In genomic region chr9:123059472-123060220, GRCh38 we compare ENCODE assay signal across 15 cellular contexts. TPM values are rescaled to one million over a fixed set of nuclear protein-coding genes. Genes with fewer than 3 reads are reported as not detected.
"Had no signal": no experiment of that assay in that cellular context is flagged by ENCODE, and none has a peak within 500 bp of the region (broad histone marks: within the 10 kb centered on the region; RNA-seq: fewer than 3 reads in every experiment).

No MANE protein-coding gene starts in this region.

- DNase-seq: activated CD4-positive, alpha-beta memory T cell treated with anti-CD3 and anti-CD28 coated beads for 36 hours; activated naive CD4-positive, alpha-beta T cell treated with Interleukin-2 at 50 U/mL for 16 hours; activated naive CD8-positive, alpha-beta T cell treated with anti-CD3 and anti-CD28 coated beads, Interleukin-2, amount 50 U/mL, for 24 hours; endodermal cell; glutamatergic neuron; immature natural killer cell; left cardiac atrium; nephron progenitor cell; stimulated activated CD4-positive, alpha-beta T cell treated with anti-CD3 and anti-CD28 coated beads, Interleukin-2, amount 100 ng/mL, for 48 hours; stimulated activated naive CD8-positive, alpha-beta T cell treated with anti-CD3 and anti-CD28 coated beads, Interleukin-15, Interleukin-2, amounts not matched to agents 100 U/mL and 50 U/mL, for 24 hours; SW 1271; T-helper 9 cell; uterus had no signal

- ATAC-seq: activated naive CD8-positive, alpha-beta T cell treated with anti-CD3 and anti-CD28 coated beads, Interleukin-2, amount 50 U/mL, for 24 hours; left cardiac atrium; stimulated activated naive CD8-positive, alpha-beta T cell treated with anti-CD3 and anti-CD28 coated beads, Interleukin-15, Interleukin-2, amounts not matched to agents 100 U/mL and 50 U/mL, for 24 hours had no signal

- H3K27ac ChIP-seq: esophagus muscularis mucosa, uterus, VCaP had no signal

- H3K4me3 ChIP-seq: esophagus muscularis mucosa, uterus had no signal

- H3K9me3 ChIP-seq: esophagus muscularis mucosa, uterus had no signal

- H3K27me3 ChIP-seq: esophagus muscularis mucosa, uterus had no signal

- H3K36me3 ChIP-seq: uterus had no signal

RNA-seq across cellular contexts. Expression of gene GPR21, which starts 26.2 kb away (rescaled TPM):
- polyA plus RNA-seq: immature natural killer cell had no signal
